Comparison of ENCODE assay signal across 24 cellular contexts in the genomic region with DNA sequence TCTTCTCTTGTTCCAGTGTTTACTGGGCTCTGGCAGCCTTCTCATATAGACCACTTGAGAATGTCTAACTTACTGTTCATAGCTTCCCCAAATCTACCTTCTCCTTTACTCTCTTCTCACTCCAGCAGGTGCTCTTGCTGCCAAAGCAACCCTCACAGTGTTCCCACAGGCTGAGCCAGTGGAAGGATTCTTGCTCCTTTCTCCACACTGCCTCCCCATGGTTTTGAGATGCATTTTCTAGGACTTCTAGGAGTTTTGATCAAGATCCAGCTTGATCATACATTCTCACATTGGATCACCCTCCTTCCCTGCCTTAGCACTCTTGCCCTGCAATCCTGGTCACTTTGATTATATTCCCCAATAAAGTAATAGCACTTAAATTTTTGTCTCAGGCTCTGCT.
DNase-seq lines count a peak whose midpoint lies in the region; ATAC-seq and TF ChIP-seq lines count a peak whose summit lies in the region.
"Had no signal": no experiment of that assay in that cellular context is flagged by ENCODE, and none has a peak within 500 bp of the region (broad histone marks: within the 10 kb centered on the region; RNA-seq: fewer than 3 reads in every experiment).

No MANE protein-coding gene starts in this region.

- no peaks in the 10 kb centered on the region for H3K36me3 Mint-ChIP-seq in endodermal cell (ENCODE audit: low read depth)
- H3K36me3 Mint-ChIP-seq in type B pancreatic cell = no peaks in the 10 kb centered on the region
- H3K36me3 Mint-ChIP-seq: activated naive CD4-positive, alpha-beta T cell treated with anti-CD3 and anti-CD28 coated beads, Interleukin-2, amount 50 U/mL, for 72 hours; CD14-positive monocyte had no signal

- H3K27ac Mint-ChIP-seq in endodermal cell (no peak overlapping the region), type B pancreatic cell (no peak overlapping the region)
- H3K27ac Mint-ChIP-seq: activated CD8-positive, alpha-beta T cell treated with anti-CD3 and anti-CD28 coated beads, Interleukin-2, amount 10 ng/mL, durations not matched to agents 7 days and 5 days; activated naive CD4-positive, alpha-beta T cell treated with anti-CD3 and anti-CD28 coated beads, Interleukin-2, amount 50 U/mL, for 72 hours; activated T-cell treated with anti-CD3 and anti-CD28 coated beads, Interleukin-2, amount 50 U/mL, for 72 hours; CD14-positive monocyte had no signal

- H3K9me3 Mint-ChIP-seq in endodermal cell (peaks cover 4% of the 10 kb centered on the region), type B pancreatic cell (no peaks in the 10 kb centered on the region)

- peaks cover 13% of the 10 kb centered on the region for H3K4me1 ChIP-seq in cardiac muscle cell (ENCODE audit: low read depth)
- H3K4me1 ChIP-seq in endodermal cell (ENCODE audit: control insufficient read depth, insufficient read depth, low read length) = no peaks in the 10 kb centered on the region
- H3K4me1 ChIP-seq: SJCRH30, vagina had no signal

- H3K27me3 ChIP-seq in cardiac muscle cell = no peaks in the 10 kb centered on the region
- H3K27me3 ChIP-seq in endodermal cell (ENCODE audit: control insufficient read depth, insufficient read depth, low read length, poor library complexity, severe bottlenecking) = no peaks in the 10 kb centered on the region
- H3K27me3 ChIP-seq: SJCRH30, vagina had no signal

- no peak for ATAC-seq in left ventricle myocardium superior
- no peak for ATAC-seq in GM21447 (IDR thresholded peaks at IDR 0.05; ENCODE audit: unreplicated experiment)
- ATAC-seq: activated CD4-positive, CD25-positive, alpha-beta regulatory T cell treated with anti-CD3 and anti-CD28 coated beads, Interleukin-2, amount 50 U/mL, for 24 hours; activated CD8-positive, alpha-beta T cell treated with anti-CD3 and anti-CD28 coated beads, Interleukin-2, amount 10 ng/mL, durations not matched to agents 7 days and 5 days; activated naive CD4-positive, alpha-beta T cell treated with anti-CD3 and anti-CD28 coated beads, Interleukin-2, amount 50 U/mL, for 72 hours; activated T-cell treated with anti-CD3 and anti-CD28 coated beads, Interleukin-2, amount 50 U/mL, for 72 hours had no signal

- H3K9me3 ChIP-seq in cardiac muscle cell (ENCODE audit: low read depth) (no peaks in the 10 kb centered on the region), endodermal cell (ENCODE audit: control insufficient read depth, low read length) (no peaks in the 10 kb centered on the region)
- H3K9me3 ChIP-seq: SJCRH30, vagina had no signal

- no peak overlapping the region for H3K4me3 ChIP-seq in cardiac muscle cell
- H3K4me3 ChIP-seq in endodermal cell (ENCODE audit: low read length) = no peak overlapping the region
- H3K4me3 ChIP-seq: coronary artery, SJCRH30, smooth muscle cell, vagina had no signal

- DNase-seq in cardiac muscle cell (ENCODE audit: low read depth in 1 of 2, low spot score in 1 of 2) = peak; percentile 7 to 14
- DNase-seq in left ventricle myocardium superior = no peak
- DNase-seq in OCI-M1 (lab: John Stamatoyannopoulos, UW) = peak; percentile 0
- peak; percentile 65 for DNase-seq in endodermal cell
- DNase-seq in type B pancreatic cell (ENCODE audit: extremely low spot score, unreplicated experiment) = no peak
- no peak for DNase-seq in stimulated activated CD4-positive, alpha-beta T cell treated with anti-CD3 and anti-CD28 coated beads, Interleukin-12 subunit alpha, Interleukin-12 subunit beta, amount 100 ng/mL, for 4 hours
- no peak for DNase-seq in activated gamma-delta T cell treated with Interleukin-2 at 50 U/mL for 16 hours
- DNase-seq: ACHN; activated CD8-positive, alpha-beta T cell treated with anti-CD3 and anti-CD28 coated beads, Interleukin-2, amount 10 ng/mL, durations not matched to agents 7 days and 5 days; activated T-cell treated with anti-CD3 and anti-CD28 coated beads, Interleukin-2, amount 50 U/mL, for 72 hours; foreskin melanocyte; NCI-H1105 treated with DMSO at 0.1 percent for 48 hours; NCI-H2171; NCI-H69; stimulated activated CD4-positive, alpha-beta T cell treated with anti-CD3 and anti-CD28 coated beads, Interleukin-4, amount 100 ng/mL, for 24 hours; T-helper 2 cell had no signal

- no peaks in the 10 kb centered on the region for H3K27me3 Mint-ChIP-seq in endodermal cell (ENCODE audit: insufficient read depth)
- no peaks in the 10 kb centered on the region for H3K27me3 Mint-ChIP-seq in type B pancreatic cell

- H3K4me1 Mint-ChIP-seq in endodermal cell = no peaks in the 10 kb centered on the region
- no peaks in the 10 kb centered on the region for H3K4me1 Mint-ChIP-seq in type B pancreatic cell (ENCODE audit: unreplicated experiment)
- H3K4me1 Mint-ChIP-seq: CD14-positive monocyte had no signal

- H3K27ac ChIP-seq in cardiac muscle cell (no peak overlapping the region), endodermal cell (ENCODE audit: low read depth, low read length) (no peak overlapping the region)
- H3K27ac ChIP-seq: coronary artery, SJCRH30, vagina had no signal

- TF ChIP-seq CTCF in cardiac muscle cell (IDR thresholded peaks at IDR 0.05; ENCODE audit: low read depth, low read length) (peak; percentile 3), endodermal cell (conservative IDR thresholded peaks at IDR 0.05) (peak; percentile 75), type B pancreatic cell (conservative IDR thresholded peaks at IDR 0.05) (peak; percentile 25)

- no peaks in the 10 kb centered on the region for H3K36me3 ChIP-seq in cardiac muscle cell
- H3K36me3 ChIP-seq in endodermal cell (ENCODE audit: control insufficient read depth, insufficient read depth, low read length) = no peaks in the 10 kb centered on the region
- H3K36me3 ChIP-seq: SJCRH30, vagina had no signal

- intact Hi-C loops in left ventricle myocardium superior (cut with micrococcal nuclease) = no loop called here

- no peak overlapping the region for H3K4me3 Mint-ChIP-seq in endodermal cell
- no peak overlapping the region for H3K4me3 Mint-ChIP-seq in type B pancreatic cell
- H3K4me3 Mint-ChIP-seq: activated CD8-positive, alpha-beta T cell treated with anti-CD3 and anti-CD28 coated beads, Interleukin-2, amount 10 ng/mL, durations not matched to agents 7 days and 5 days; activated T-cell treated with anti-CD3 and anti-CD28 coated beads, Interleukin-2, amount 50 U/mL, for 72 hours; CD14-positive monocyte had no signal

- H3K9ac ChIP-seq in endodermal cell (ENCODE audit: extremely low read depth, low read length, poor library complexity, severe bottlenecking) = no peak overlapping the region

Comparison
In these comparisons a context has a peak if more than half of its experiments do, and no peak if none do; other contexts are left out.
1. DNase-seq: peak in cardiac muscle cell (2 of 2), OCI-M1 (single experiment) and endodermal cell (single experiment); none in left ventricle myocardium superior (single experiment), type B pancreatic cell (single experiment), stimulated activated CD4-positive, alpha-beta T cell treated with anti-CD3 and anti-CD28 coated beads, Interleukin-12 subunit alpha, Interleukin-12 subunit beta, amount 100 ng/mL, for 4 hours (single experiment) and activated gamma-delta T cell treated with Interleukin-2 at 50 U/mL for 16 hours (single experiment).
2. CTCF ChIP-seq: peak in every context shown above with its lines; median percentile 75 in endodermal cell; 25 in type B pancreatic cell; 3 in cardiac muscle cell.